19 cellular contexts compared by ENCODE assay signal in the genomic region with DNA sequence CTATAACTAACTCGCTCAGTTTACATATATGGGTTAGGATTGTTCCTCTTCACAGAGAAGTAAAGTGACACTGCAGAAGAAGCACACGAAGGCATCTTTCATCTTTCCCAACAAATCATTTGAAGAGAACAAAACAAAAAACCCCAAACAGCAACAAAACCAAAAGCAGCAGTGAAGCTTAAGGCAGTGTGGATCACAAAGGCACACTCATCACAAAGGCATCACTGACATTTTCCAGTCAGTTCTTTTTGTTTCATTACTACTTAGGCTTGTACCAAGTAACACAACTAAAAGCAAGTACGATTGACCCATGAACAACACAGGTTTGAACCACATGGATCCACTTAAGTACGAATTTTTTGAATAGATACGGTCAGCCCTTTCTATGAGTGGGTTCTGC.
"Had no signal": no experiment of that assay in that cellular context is flagged by ENCODE, and none has a peak within 500 bp of the region (broad histone marks: within the 10 kb centered on the region; RNA-seq: fewer than 3 reads in every experiment).

No MANE protein-coding gene starts in this region.

- ATAC-seq: activated CD8-positive, alpha-beta memory T cell treated with anti-CD3 and anti-CD28 coated beads, Interleukin-2, amount 10 ng/mL, durations not matched to agents 7 days and 5 days; left ventricle myocardium superior; naive thymus-derived CD4-positive, alpha-beta T cell had no signal

- H2AFZ ChIP-seq: neural progenitor cell had no signal

- DNase-seq: activated B cell treated with CpG ODN at 0.5 μM for 24 hours; activated CD4-positive, alpha-beta memory T cell treated with anti-CD3 and anti-CD28 coated beads for 36 hours; activated CD4-positive, alpha-beta T cell treated with anti-CD3 and anti-CD28 coated beads for 4 hours; activated CD8-positive, alpha-beta memory T cell treated with anti-CD3 and anti-CD28 coated beads, Interleukin-2, amount 10 ng/mL, durations not matched to agents 7 days and 5 days; activated naive CD4-positive, alpha-beta T cell; anterior cingulate cortex; immature natural killer cell; left ventricle myocardium superior; naive thymus-derived CD4-positive, alpha-beta T cell; T-helper 1 cell; T-helper 9 cell had no signal

- H3K9ac ChIP-seq: neural progenitor cell had no signal

- FAIRE-seq: urothelium cell line had no signal

- H3K9me3 ChIP-seq: prostate gland, right atrium auricular region, tibial nerve had no signal

- H3K27ac ChIP-seq: cardiac muscle cell, epithelial cell of prostate, neural progenitor cell, prostate gland, right atrium auricular region, tibial nerve had no signal

- H3K4me3 ChIP-seq: cardiac muscle cell, neural progenitor cell, prostate gland, right atrium auricular region, skin epidermis, tibial nerve had no signal

- H3K27me3 ChIP-seq: cardiac muscle cell, neural progenitor cell, right atrium auricular region, tibial nerve had no signal

- H3K4me2 ChIP-seq: neural progenitor cell had no signal

- H3K4me1 ChIP-seq: neural progenitor cell, prostate gland, right atrium auricular region, tibial nerve had no signal

- H3K36me3 ChIP-seq: neural progenitor cell, prostate gland had no signal
